ENCODE assay signal across 11 cellular contexts in genomic region chr1:51516639-51517158, GRCh38. TPM values are rescaled to one million over a fixed set of nuclear protein-coding genes. Genes with fewer than 3 reads are reported as not detected.
DNase-seq lines count a peak whose midpoint lies in the region; ATAC-seq, FAIRE-seq and TF ChIP-seq lines count a peak whose summit lies in the region.
"Had no signal": no experiment of that assay in that cellular context is flagged by ENCODE, and none has a peak within 500 bp of the region (broad histone marks: within the 10 kb centered on the region; RNA-seq: fewer than 3 reads in every experiment).

No MANE protein-coding gene starts in this region.

- peaks cover 0 to 55% (median 24%) of the 10 kb centered on the region in 4 donors for H3K4me1 ChIP-seq in tibial artery

- intact Hi-C loops in tibial artery (cut with DNase I; ENCODE audit: low total_unique reads) = no loop called here

- peak overlapping the region; percentile 70 to 94 for H3K4me3 ChIP-seq in tibial artery

- no peak for ATAC-seq in activated T-cell treated with anti-CD3 and anti-CD28 coated beads, Interleukin-2, amount 50 U/mL, for 72 hours (replicated peaks in 1 of 2)
- ATAC-seq: left colon had no signal

- H3K36me3 ChIP-seq in tibial artery = no peaks in the 10 kb centered on the region

- H3K27ac Mint-ChIP-seq in activated T-cell treated with anti-CD3 and anti-CD28 coated beads, Interleukin-2, amount 50 U/mL, for 72 hours = peak overlapping the region; percentile 92
- H3K27ac Mint-ChIP-seq in activated naive CD4-positive, alpha-beta T cell treated with anti-CD3 and anti-CD28 coated beads, Interleukin-2, amount 10 ng/mL, durations not matched to agents 7 days and 5 days = no peak overlapping the region

- peak overlapping the region; percentile 92 to 97 for H3K27ac ChIP-seq in tibial artery

- no peak for DNase-seq in activated T-cell treated with anti-CD3 and anti-CD28 coated beads, Interleukin-2, amount 50 U/mL, for 72 hours
- no peak for DNase-seq in activated T-cell treated with anti-CD3 and anti-CD28 coated beads, Interleukin-2, amount 50 U/mL, for 48 hours
- DNase-seq in activated naive CD4-positive, alpha-beta T cell treated with anti-CD3 and anti-CD28 coated beads, Interleukin-2, amount 10 ng/mL, durations not matched to agents 7 days and 5 days = no peak
- DNase-seq in tibial artery (no peak), NCI-H1436 (lab: John Stamatoyannopoulos, UW) (no peak), LoVo (ENCODE audit: low spot score) (no peak)
- no peak for DNase-seq in activated CD4-positive, alpha-beta T cell treated with anti-CD3 and anti-CD28 coated beads for 1 hour
- DNase-seq: activated effector memory CD4-positive, alpha-beta T cell treated with Interleukin-2 at 50 U/mL for 16 hours; COR-L47; left colon had no signal

- H3K9me3 Mint-ChIP-seq in activated T-cell treated with anti-CD3 and anti-CD28 coated beads, Interleukin-2, amount 50 U/mL, for 72 hours = no peaks in the 10 kb centered on the region
- H3K9me3 Mint-ChIP-seq in activated naive CD4-positive, alpha-beta T cell treated with anti-CD3 and anti-CD28 coated beads, Interleukin-2, amount 10 ng/mL, durations not matched to agents 7 days and 5 days = no peaks in the 10 kb centered on the region

- FAIRE-seq in islet of Langerhans (lab: Jason Lieb, UNC) = peak; percentile 56

- no peaks in the 10 kb centered on the region for H3K27me3 ChIP-seq in tibial artery

- peaks cover 7 to 9% of the 10 kb centered on the region in 2 donors for H3K36me3 Mint-ChIP-seq in activated T-cell treated with anti-CD3 and anti-CD28 coated beads, Interleukin-2, amount 50 U/mL, for 72 hours (ENCODE audit: insufficient read depth in 2 of 2)
- peaks cover 8% of the 10 kb centered on the region for H3K36me3 Mint-ChIP-seq in activated naive CD4-positive, alpha-beta T cell treated with anti-CD3 and anti-CD28 coated beads, Interleukin-2, amount 10 ng/mL, durations not matched to agents 7 days and 5 days

- CTCF ChIA-PET in activated naive CD4-positive, alpha-beta T cell treated with anti-CD3 and anti-CD28 coated beads, Interleukin-2, amount 10 ng/mL, durations not matched to agents 7 days and 5 days (lab: Charles Lee) = interaction anchor here (0.6 to 0.9 kb wide), 3 partner anchors 12 to 587 kb away, joined by 3 read pairs; no protein-coding TSS in a partner anchor

- no peaks in the 10 kb centered on the region for H3K27me3 Mint-ChIP-seq in activated T-cell treated with anti-CD3 and anti-CD28 coated beads, Interleukin-2, amount 50 U/mL, for 72 hours (ENCODE audit: low read depth)
- no peaks in the 10 kb centered on the region for H3K27me3 Mint-ChIP-seq in activated naive CD4-positive, alpha-beta T cell treated with anti-CD3 and anti-CD28 coated beads, Interleukin-2, amount 10 ng/mL, durations not matched to agents 7 days and 5 days

- H3K4me3 Mint-ChIP-seq in activated T-cell treated with anti-CD3 and anti-CD28 coated beads, Interleukin-2, amount 50 U/mL, for 72 hours = peak overlapping the region; percentile 87 to 93
- peak overlapping the region; percentile 8 for H3K4me3 Mint-ChIP-seq in activated naive CD4-positive, alpha-beta T cell treated with anti-CD3 and anti-CD28 coated beads, Interleukin-2, amount 10 ng/mL, durations not matched to agents 7 days and 5 days

- H3K9me3 ChIP-seq in tibial artery = no peaks in the 10 kb centered on the region

- peaks cover 75% of the 10 kb centered on the region for H3K4me1 Mint-ChIP-seq in activated T-cell treated with anti-CD3 and anti-CD28 coated beads, Interleukin-2, amount 50 U/mL, for 72 hours (ENCODE audit: low read depth)
- peaks cover 59% of the 10 kb centered on the region for H3K4me1 Mint-ChIP-seq in activated naive CD4-positive, alpha-beta T cell treated with anti-CD3 and anti-CD28 coated beads, Interleukin-2, amount 10 ng/mL, durations not matched to agents 7 days and 5 days

- no peak for TF ChIP-seq CTCF in tibial artery (IDR thresholded peaks at IDR 0.05)

RNA-seq across cellular contexts. Expression of gene EPS15, which starts 2.4 kb away (rescaled TPM):
- 10 to 100 TPM; 78.0 to 84.0 TPM for total RNA-seq in activated T-cell treated with anti-CD3 and anti-CD28 coated beads, Interleukin-2, amount 50 U/mL, for 72 hours
